ENCODE assay signal across 1 cellular context in genomic region chr1:86704456-86704971, GRCh38.
A peak's percentile ranks its signal among the peaks of the same experiment; 100 is the strongest.
TF ChIP-seq lines count a peak whose summit lies in the region.

Gene SH3GLB1 (plus strand): TSS chr1:86704576. CDS start chr1:86704900, 324 bp downstream.

TF ChIP-seq in K562, 482 proteins besides CTCF, POLR2A, EP300 and RAD21 (continued from another document and continues in another):
- TF ChIP-seq HNRNPUL1 (IDR thresholded peaks at IDR 0.05; ENCODE audit: low read length) (no peak), NCOA2 (IDR thresholded peaks at IDR 0.05; ENCODE audit: partially characterized antibody in 2 of 2) (no peak), DMBX1 (CRISPR knock-in tag; IDR thresholded peaks at IDR 0.05; ENCODE audit: borderline replicate concordance) (no peak), CHD7 (IDR thresholded peaks at IDR 0.05; ENCODE audit: low read depth, low read length) (no peak), PCBP1 (IDR thresholded peaks at IDR 0.05; ENCODE audit: low read depth, low read length, poor library complexity, severe bottlenecking) (peak; percentile 22), E2F6 (IDR thresholded peaks at IDR 0.05; ENCODE audit: borderline replicate concordance in 1 of 2, extremely low read depth in 1 of 2, insufficient read depth in 1 of 2, insufficient read length in 1 of 2, low read depth in 1 of 2, low read length in 1 of 2, poor library complexity in 1 of 2, severe bottlenecking in 1 of 2) (peak; percentile 43 to 51), GATAD2B (IDR thresholded peaks at IDR 0.05; ENCODE audit: borderline replicate concordance) (no peak), NCOA4 (IDR thresholded peaks at IDR 0.05; ENCODE audit: partially characterized antibody) (no peak), ZNF239 (CRISPR knock-in tag; IDR thresholded peaks at IDR 0.05) (no peak), U2AF2 (optimal IDR thresholded peaks at IDR 0.05; ENCODE audit: low read depth, low read length) (no peak), RFX5 (IDR thresholded peaks at IDR 0.05; ENCODE audit: low read depth, low read length) (no peak), FOS (IDR thresholded peaks at IDR 0.05; ENCODE audit: extremely low read depth, insufficient read length) (no peak), TRIM28 (IDR thresholded peaks at IDR 0.05) (peak; percentile 43; the same call in 1 of the 2 replicates), ZNF143 (CRISPR knock-in tag; IDR thresholded peaks at IDR 0.05) (peak; percentile 46; the same call in 1 of the 2 replicates), PRPF4 (IDR thresholded peaks at IDR 0.05; ENCODE audit: insufficient read depth, low read depth, low read length, poor library complexity, severe bottlenecking) (peak; percentile 63), TCF3 (CRISPR knock-in tag; IDR thresholded peaks at IDR 0.05) (peak; percentile 16; the same call in 1 of the 2 replicates), TRIM25 (IDR thresholded peaks at IDR 0.05; ENCODE audit: borderline replicate concordance) (no peak), ZKSCAN3 (CRISPR knock-in tag; IDR thresholded peaks at IDR 0.05) (no peak), ZNF282 (CRISPR knock-in tag; IDR thresholded peaks at IDR 0.05) (no peak), ZNF263 (CRISPR knock-in tag; IDR thresholded peaks at IDR 0.05; ENCODE audit: borderline replicate concordance) (peak; percentile 47; the same call in 1 of the 2 replicates), SMARCE1 (IDR thresholded peaks at IDR 0.05) (no peak), NFYB (IDR thresholded peaks at IDR 0.05; ENCODE audit: extremely low read depth, insufficient read length) (no peak), DACH1 (IDR thresholded peaks at IDR 0.05; ENCODE audit: partially characterized antibody) (no peak), SNIP1 (IDR thresholded peaks at IDR 0.05; ENCODE audit: low read depth) (no peak), CREB5 (CRISPR knock-in tag; IDR thresholded peaks at IDR 0.05) (no peak), SLC30A9 (CRISPR knock-in tag; IDR thresholded peaks at IDR 0.05) (no peak), ZNF77 (CRISPR knock-in tag; IDR thresholded peaks at IDR 0.05) (no peak), MCM7 (IDR thresholded peaks at IDR 0.05) (no peak), ZNF583 (CRISPR knock-in tag; IDR thresholded peaks at IDR 0.05) (no peak), HEY1 (CRISPR knock-in tag; IDR thresholded peaks at IDR 0.05; ENCODE audit: borderline replicate concordance) (no peak), ATF2 (CRISPR knock-in tag; IDR thresholded peaks at IDR 0.05) (peak; percentile 80), ZNF561 (CRISPR knock-in tag; conservative IDR thresholded peaks at IDR 0.05) (no peak), BCOR (IDR thresholded peaks at IDR 0.05) (peak; percentile 48; the same call in 1 of the 2 replicates), DEAF1 (CRISPR knock-in tag; IDR thresholded peaks at IDR 0.05) (peak; percentile 29; the same call in 1 of the 2 replicates), ZNF24 (IDR thresholded peaks at IDR 0.05) (no peak; the same call in 1 of the 2 replicates), TCF7L2 (IDR thresholded peaks at IDR 0.05; ENCODE audit: low read depth, low read length) (no peak), SRSF9 (IDR thresholded peaks at IDR 0.05; ENCODE audit: borderline replicate concordance, low read depth, low read length) (no peak), SIRT6 (IDR thresholded peaks at IDR 0.05; ENCODE audit: low read depth, low read length) (no peak), GMEB1 (CRISPR knock-in tag; IDR thresholded peaks at IDR 0.05) (peak; percentile 64), NKRF (IDR thresholded peaks at IDR 0.05; ENCODE audit: borderline replicate concordance) (no peak)
